In the genomic region with DNA sequence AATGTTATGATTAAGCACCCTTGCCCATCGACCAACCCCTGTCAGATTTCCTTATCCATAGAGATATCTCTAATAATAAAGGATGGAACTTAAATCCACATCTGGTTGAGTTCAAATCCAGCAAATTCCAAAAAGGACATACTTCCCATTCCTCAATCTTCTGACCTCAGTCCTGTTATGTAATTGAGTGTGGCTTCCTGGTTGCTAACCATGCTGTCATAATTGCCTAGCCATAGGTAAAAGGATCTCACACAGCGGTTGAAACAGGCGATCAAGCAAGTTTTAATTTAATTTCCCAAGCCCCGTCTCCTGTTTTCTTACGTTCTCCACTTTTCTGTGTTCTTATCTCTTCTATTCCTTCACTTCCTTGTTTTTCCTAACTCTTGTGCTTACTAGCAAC, we compare ENCODE assay signal across 21 cellular contexts.
DNase-seq lines count a peak whose midpoint lies in the region; ATAC-seq, FAIRE-seq and TF ChIP-seq lines count a peak whose summit lies in the region.
"Had no signal": no experiment of that assay in that cellular context is flagged by ENCODE, and none has a peak within 500 bp of the region (broad histone marks: within the 10 kb centered on the region; RNA-seq: fewer than 3 reads in every experiment).

No MANE protein-coding gene starts in this region.

- peaks cover 18% of the 10 kb centered on the region for H3K4me1 ChIP-seq in astrocyte (ENCODE audit: insufficient read depth, low read length)
- H3K4me1 ChIP-seq in CD4-positive, alpha-beta memory T cell (ENCODE audit: insufficient read depth, low read length), result no peaks in the 10 kb centered on the region
- H3K4me1 ChIP-seq: Caco-2, upper lobe of right lung had no signal

- peak overlapping the region; percentile 27 for H3K9ac ChIP-seq in astrocyte (ENCODE audit: low read length)

- intact Hi-C loops in CD4-positive, alpha-beta memory T cell (cut with micrococcal nuclease), result no loop called here

- CTCF ChIA-PET in AG04450 (lab: Charles Lee), result interaction anchor here (1.1 kb wide), 1 partner anchor 8 kb away, joined by 3 read pairs; no protein-coding TSS in a partner anchor
- CTCF ChIA-PET in CD4-positive, alpha-beta memory T cell (lab: Charles Lee; ENCODE audit: partially characterized antibody), result interaction anchor here (1.0 kb wide), 1 partner anchor 10 kb away, joined by 3 read pairs; no protein-coding TSS in a partner anchor

- peak; percentile 65 for FAIRE-seq in astrocyte (lab: Jason Lieb, UNC)
- FAIRE-seq: A204.1, GM18507, kidney had no signal

- ATAC-seq in GM18519 (IDR thresholded peaks at IDR 0.05; ENCODE audit: low FRiP score, unreplicated experiment) (no peak), HG02981 (IDR thresholded peaks at IDR 0.05; ENCODE audit: unreplicated experiment) (no peak)
- ATAC-seq: sciatic nerve; stimulated activated memory B cell treated with anti-CD40 and anti-IgM and Interleukin-4, amounts not matched to agents 10 μg/mL and 1 μg/mL and 100 μg/mL, for 72 hours; upper lobe of right lung had no signal

- H2AFZ ChIP-seq in astrocyte (ENCODE audit: low read depth, low read length), result peak overlapping the region; percentile 1

- peaks cover 24% of the 10 kb centered on the region for H3K4me1 Mint-ChIP-seq in astrocyte (ENCODE audit: low read depth, unreplicated experiment)
- H3K4me1 Mint-ChIP-seq in T-helper 2 cell treated with Interferon-gamma antibody and Interleukin-4, amounts not matched to agents 5 μg/mL and 100 μg/mL, for 36 hours (ENCODE audit: low read depth), result no peaks in the 10 kb centered on the region
- H3K4me1 Mint-ChIP-seq in CD4-positive, alpha-beta memory T cell, result no peaks in the 10 kb centered on the region
- H3K4me1 Mint-ChIP-seq: activated naive CD8-positive, alpha-beta T cell treated with anti-CD3 and anti-CD28 coated beads for 36 hours; stimulated activated memory B cell treated with anti-CD40 and anti-IgM and Interleukin-4, amounts not matched to agents 10 μg/mL and 1 μg/mL and 100 μg/mL, for 72 hours had no signal

- H3K27me3 ChIP-seq in AG04450 (ENCODE audit: control insufficient read depth, insufficient read depth, low read length) (no peaks in the 10 kb centered on the region), astrocyte (ENCODE audit: insufficient read depth, low read length) (no peaks in the 10 kb centered on the region)
- no peaks in the 10 kb centered on the region for H3K27me3 ChIP-seq in CD4-positive, alpha-beta memory T cell (ENCODE audit: insufficient read depth, low read length)
- H3K27me3 ChIP-seq: neutrophil, upper lobe of right lung had no signal

- DNase-seq in AG04450 (ENCODE audit: low read depth, low spot score), result peak; percentile 13
- DNase-seq in HS-27A (ENCODE audit: low read depth), result peak; percentile 27
- DNase-seq in astrocyte (ENCODE audit: low read depth), result peak; percentile 88
- DNase-seq in hepatic stellate cell (ENCODE audit: low spot score), result peak; percentile 1
- DNase-seq in T-helper 2 cell treated with Interferon-gamma antibody and Interleukin-4, amounts not matched to agents 5 μg/mL and 100 μg/mL, for 36 hours (ENCODE audit: low spot score), result no peak
- DNase-seq in CD4-positive, alpha-beta memory T cell, result no peak
- DNase-seq: activated CD4-positive, alpha-beta T cell treated with anti-CD3 and anti-CD28 coated beads, Interleukin-2, amount 50 U/mL, for 48 hours; activated naive CD8-positive, alpha-beta T cell treated with anti-CD3 and anti-CD28 coated beads for 36 hours; activated T-cell treated with anti-CD3 and anti-CD28 coated beads, Interleukin-2, amount 50 U/mL, for 24 hours; Caco-2; GDM1; kidney; NCI-H446 treated with DMSO at 0.1 percent for 48 hours; upper lobe of right lung had no signal

- TF ChIP-seq CTCF in AG04450 (IDR thresholded peaks at IDR 0.05; ENCODE audit: low read depth, low read length), result no peak
- TF ChIP-seq CTCF in astrocyte (IDR thresholded peaks at IDR 0.05; ENCODE audit: insufficient read depth, low read depth, low read length), result no peak

- no peaks in the 10 kb centered on the region for H3K36me3 ChIP-seq in astrocyte (ENCODE audit: insufficient read depth, low read length)
- no peaks in the 10 kb centered on the region for H3K36me3 ChIP-seq in CD4-positive, alpha-beta memory T cell (ENCODE audit: insufficient read depth, low read length)
- H3K36me3 ChIP-seq: neutrophil, upper lobe of right lung had no signal

- no peaks in the 10 kb centered on the region for H3K79me2 ChIP-seq in astrocyte (ENCODE audit: insufficient read depth, low read length)

- H4K20me1 ChIP-seq in astrocyte (ENCODE audit: insufficient read depth, low read length), result no peaks in the 10 kb centered on the region

- no peaks in the 10 kb centered on the region for H3K9me3 Mint-ChIP-seq in astrocyte (ENCODE audit: unreplicated experiment)
- no peaks in the 10 kb centered on the region for H3K9me3 Mint-ChIP-seq in T-helper 2 cell treated with Interferon-gamma antibody and Interleukin-4, amounts not matched to agents 5 μg/mL and 100 μg/mL, for 36 hours
- no peaks in the 10 kb centered on the region for H3K9me3 Mint-ChIP-seq in CD4-positive, alpha-beta memory T cell
- H3K9me3 Mint-ChIP-seq: activated naive CD8-positive, alpha-beta T cell treated with anti-CD3 and anti-CD28 coated beads for 36 hours; activated T-cell treated with anti-CD3 and anti-CD28 coated beads, Interleukin-2, amount 50 U/mL, for 24 hours had no signal

- peak overlapping the region; percentile 47 for H3K4me2 ChIP-seq in astrocyte (ENCODE audit: low read length)

- H3K9me3 ChIP-seq in AG04450 (ENCODE audit: control insufficient read depth, insufficient read depth, low read length) (no peaks in the 10 kb centered on the region), astrocyte (ENCODE audit: insufficient read depth, low read depth, low read length) (no peaks in the 10 kb centered on the region)
- H3K9me3 ChIP-seq in CD4-positive, alpha-beta memory T cell (ENCODE audit: control insufficient read depth in 1 of 2, low read length in 2 of 2), result no peaks in the 10 kb centered on the region
- H3K9me3 ChIP-seq: Caco-2, neutrophil, upper lobe of right lung had no signal

- H3K36me3 Mint-ChIP-seq in astrocyte (ENCODE audit: low read depth, unreplicated experiment), result peaks cover 1% of the 10 kb centered on the region
- H3K36me3 Mint-ChIP-seq in T-helper 2 cell treated with Interferon-gamma antibody and Interleukin-4, amounts not matched to agents 5 μg/mL and 100 μg/mL, for 36 hours (ENCODE audit: low read depth), result no peaks in the 10 kb centered on the region
- no peaks in the 10 kb centered on the region for H3K36me3 Mint-ChIP-seq in CD4-positive, alpha-beta memory T cell
- H3K36me3 Mint-ChIP-seq: activated naive CD8-positive, alpha-beta T cell treated with anti-CD3 and anti-CD28 coated beads for 36 hours; stimulated activated memory B cell treated with anti-CD40 and anti-IgM and Interleukin-4, amounts not matched to agents 10 μg/mL and 1 μg/mL and 100 μg/mL, for 72 hours had no signal

- H3K27ac ChIP-seq in AG04450 (ENCODE audit: low read depth, low read length) (no peak overlapping the region), astrocyte (ENCODE audit: low read depth, low read length) (peak overlapping the region; percentile 73)
- H3K27ac ChIP-seq in CD4-positive, alpha-beta memory T cell (ENCODE audit: low read depth, low read length), result no peak overlapping the region
- H3K27ac ChIP-seq: neutrophil, upper lobe of right lung had no signal

- H3K27ac Mint-ChIP-seq in astrocyte (ENCODE audit: unreplicated experiment), result no peak overlapping the region
- no peak overlapping the region for H3K27ac Mint-ChIP-seq in T-helper 2 cell treated with Interferon-gamma antibody and Interleukin-4, amounts not matched to agents 5 μg/mL and 100 μg/mL, for 36 hours
- no peak overlapping the region for H3K27ac Mint-ChIP-seq in CD4-positive, alpha-beta memory T cell
- H3K27ac Mint-ChIP-seq: activated naive CD8-positive, alpha-beta T cell treated with anti-CD3 and anti-CD28 coated beads for 36 hours; activated T-cell treated with anti-CD3 and anti-CD28 coated beads, Interleukin-2, amount 50 U/mL, for 24 hours; stimulated activated memory B cell treated with anti-CD40 and anti-IgM and Interleukin-4, amounts not matched to agents 10 μg/mL and 1 μg/mL and 100 μg/mL, for 72 hours had no signal

- H3K4me3 ChIP-seq in AG04450 (ENCODE audit: low read depth, low read length) (no peak overlapping the region), astrocyte (ENCODE audit: insufficient read depth, low read depth, low read length) (no peak overlapping the region)
- H3K4me3 ChIP-seq in CD4-positive, alpha-beta memory T cell (ENCODE audit: low read length in 2 of 2), result no peak overlapping the region
- H3K4me3 ChIP-seq: upper lobe of right lung had no signal

- POLR2A ChIA-PET in AG04450 (lab: Yijun Ruan, JAX), result no interaction called here
- POLR2A ChIA-PET in CD4-positive, alpha-beta memory T cell (lab: Charles Lee; ENCODE audit: partially characterized antibody), result no interaction called here

- H3K4me3 Mint-ChIP-seq in astrocyte (ENCODE audit: unreplicated experiment), result no peak overlapping the region
- H3K4me3 Mint-ChIP-seq in T-helper 2 cell treated with Interferon-gamma antibody and Interleukin-4, amounts not matched to agents 5 μg/mL and 100 μg/mL, for 36 hours, result no peak overlapping the region
- H3K4me3 Mint-ChIP-seq in CD4-positive, alpha-beta memory T cell, result no peak overlapping the region
- H3K4me3 Mint-ChIP-seq: activated naive CD8-positive, alpha-beta T cell treated with anti-CD3 and anti-CD28 coated beads for 36 hours; activated T-cell treated with anti-CD3 and anti-CD28 coated beads, Interleukin-2, amount 50 U/mL, for 24 hours; stimulated activated memory B cell treated with anti-CD40 and anti-IgM and Interleukin-4, amounts not matched to agents 10 μg/mL and 1 μg/mL and 100 μg/mL, for 72 hours had no signal

- no peaks in the 10 kb centered on the region for H3K27me3 Mint-ChIP-seq in astrocyte (ENCODE audit: low read depth, unreplicated experiment)
- no peaks in the 10 kb centered on the region for H3K27me3 Mint-ChIP-seq in T-helper 2 cell treated with Interferon-gamma antibody and Interleukin-4, amounts not matched to agents 5 μg/mL and 100 μg/mL, for 36 hours (ENCODE audit: low read depth)
- H3K27me3 Mint-ChIP-seq in CD4-positive, alpha-beta memory T cell, result peaks cover 0 to 4% of the 10 kb centered on the region in 2 donors
- H3K27me3 Mint-ChIP-seq: stimulated activated memory B cell treated with anti-CD40 and anti-IgM and Interleukin-4, amounts not matched to agents 10 μg/mL and 1 μg/mL and 100 μg/mL, for 72 hours had no signal

Comparison
In these comparisons a context has a peak if more than half of its experiments do, and no peak if none do; other contexts are left out.
1. DNase-seq: peak in AG04450 (single experiment), HS-27A (single experiment), astrocyte (single experiment) and hepatic stellate cell (single experiment); none in T-helper 2 cell treated with Interferon-gamma antibody and Interleukin-4, amounts not matched to agents 5 μg/mL and 100 μg/mL, for 36 hours (single experiment) and CD4-positive, alpha-beta memory T cell (0 of 5).